9 cellular contexts compared by ENCODE assay signal in genomic region chr1:152869808-152870419, GRCh38. TPM values are rescaled to one million over a fixed set of nuclear protein-coding genes. Genes with fewer than 3 reads are reported as not detected.
DNase-seq lines count a peak whose midpoint lies in the region; ATAC-seq and TF ChIP-seq lines count a peak whose summit lies in the region.
"Had no signal": no experiment of that assay in that cellular context is flagged by ENCODE, and none has a peak within 500 bp of the region (broad histone marks: within the 10 kb centered on the region; RNA-seq: fewer than 3 reads in every experiment).

No MANE protein-coding gene starts in this region.

- H4K20me1 ChIP-seq in hepatocyte (ENCODE audit: insufficient read depth, poor library complexity, severe bottlenecking) (no peaks in the 10 kb centered on the region), smooth muscle cell (ENCODE audit: low read depth) (no peaks in the 10 kb centered on the region)

- intact Hi-C loops in A673 (cut with micrococcal nuclease; ENCODE audit: unreplicated experiment) = loop anchor here (5.0 to 10.0 kb wide), 3 partner anchors 185 to 352 kb away; partner anchors contain the start of gene SPRR2A

- H3F3A ChIP-seq in smooth muscle cell (ENCODE audit: low read depth) = no peaks in the 10 kb centered on the region

- no peak overlapping the region for H2AFZ ChIP-seq in hepatocyte
- no peak overlapping the region for H2AFZ ChIP-seq in smooth muscle cell (ENCODE audit: low read depth)

- H3K4me1 Mint-ChIP-seq in T-cell = no peaks in the 10 kb centered on the region

- no peaks in the 10 kb centered on the region for H3K9me3 ChIP-seq in A673 (ENCODE audit: low read depth, low read length, poor library complexity, severe bottlenecking)
- H3K9me3 ChIP-seq in hepatocyte (ENCODE audit: low read depth) = no peaks in the 10 kb centered on the region
- H3K9me3 ChIP-seq in smooth muscle cell (replicated peaks; ENCODE audit: low read depth) = no peaks in the 10 kb centered on the region

- peaks cover 6% of the 10 kb centered on the region for H3K27me3 ChIP-seq in A673 (replicated peaks; ENCODE audit: insufficient read depth, low read depth, low read length, poor library complexity)
- no peaks in the 10 kb centered on the region for H3K27me3 ChIP-seq in hepatocyte
- H3K27me3 ChIP-seq in smooth muscle cell (ENCODE audit: low read depth) = no peaks in the 10 kb centered on the region

- ATAC-seq in GM18511 (IDR thresholded peaks at IDR 0.05; ENCODE audit: unreplicated experiment) = peak; percentile 70
- peak in 2 of 4 experiments; percentile 38 to 53 for ATAC-seq in T-cell (replicated peaks in 1 of 4)
- ATAC-seq in GM18517 (IDR thresholded peaks at IDR 0.05; ENCODE audit: unreplicated experiment) = no peak

- no peaks in the 10 kb centered on the region for H3K9me3 Mint-ChIP-seq in T-cell

- no TSS peak for BruUV-seq in A673 (replicated peaks; lab: Mats Ljungman, UMichigan)

- TF ChIP-seq CTCF in A673 (conservative IDR thresholded peaks at IDR 0.05; ENCODE audit: low read depth, low read length) = peak; percentile 76
- TF ChIP-seq CTCF in NB4 (IDR thresholded peaks at IDR 0.05; ENCODE audit: low read depth, low read length) = peak; percentile 71
- TF ChIP-seq CTCF in hepatocyte (IDR thresholded peaks at IDR 0.05; ENCODE audit: poor library complexity) = peak; percentile 33
- TF ChIP-seq CTCF in smooth muscle cell (IDR thresholded peaks at IDR 0.05; ENCODE audit: borderline replicate concordance, insufficient read depth, poor library complexity, severe bottlenecking) = peak; percentile 42

- WGBS in hepatocyte (ENCODE audit: low lambda C conversion rate, missing lambda C conversion rate) = 38% methylated on average over 9 of the region's 9 CpGs
- 36% methylated on average over 9 of the region's 9 CpGs for WGBS in smooth muscle cell (ENCODE audit: low lambda C conversion rate)

- H3K9me2 ChIP-seq in hepatocyte (replicated peaks; ENCODE audit: insufficient read depth) = no peaks in the 10 kb centered on the region

- no peaks in the 10 kb centered on the region for H3K4me1 ChIP-seq in A673 (ENCODE audit: insufficient read depth, low read length, poor library complexity, severe bottlenecking)
- H3K4me1 ChIP-seq in hepatocyte (ENCODE audit: insufficient read depth) = no peaks in the 10 kb centered on the region
- no peaks in the 10 kb centered on the region for H3K4me1 ChIP-seq in smooth muscle cell (ENCODE audit: low read depth)

- H3K4me3 ChIP-seq in A673 (ENCODE audit: low read depth, low read length, poor library complexity, severe bottlenecking) (no peak overlapping the region), NB4 (ENCODE audit: low read depth, low read length) (no peak overlapping the region), hepatocyte (no peak overlapping the region), smooth muscle cell (no peak overlapping the region)

- no peaks in the 10 kb centered on the region for H3K79me2 ChIP-seq in hepatocyte
- H3K79me2 ChIP-seq in smooth muscle cell (ENCODE audit: low read depth) = no peaks in the 10 kb centered on the region

- CTCF ChIA-PET in A673 (lab: Charles Lee) = interaction anchor here (0.6 kb wide), 1 partner anchor 94 kb away, joined by 3 read pairs; no protein-coding TSS in a partner anchor
- CTCF ChIA-PET in T-cell (lab: Charles Lee) = interaction anchor here in 1 of 2 donors (1.1 kb wide), 1 partner anchor 8 kb away, joined by 4 read pairs; the partner anchor contains the start of gene SMCP

- H3K4me3 Mint-ChIP-seq in T-cell = no peak overlapping the region

- no peak for TF ChIP-seq POLR2A in NB4 (IDR thresholded peaks at IDR 0.05; ENCODE audit: extremely low read depth, insufficient read length)

- no peak overlapping the region for H3K27ac Mint-ChIP-seq in T-cell

- H3K9ac ChIP-seq in smooth muscle cell (ENCODE audit: low read depth) = no peak overlapping the region

- peaks cover 8 to 10% of the 10 kb centered on the region in 2 donors for H3K27me3 Mint-ChIP-seq in T-cell

- H3K27ac ChIP-seq in A673 (ENCODE audit: low read depth, low read length, poor library complexity, severe bottlenecking) (no peak overlapping the region), hepatocyte (no peak overlapping the region), smooth muscle cell (ENCODE audit: low read depth) (no peak overlapping the region)

- POLR2A ChIA-PET in A673 (lab: Charles Lee; ENCODE audit: low non-redundant PET) (no interaction called here), T-cell (lab: Charles Lee) (no interaction called here)

- DNase-seq in A673 (ENCODE audit: low spot score) (peak; percentile 80), NB4 (ENCODE audit: low read depth) (peak; percentile 65), T-cell (peak in 31 of 34 experiments; percentile 6 to 53 (median 32)), amniotic stem cell (lab: John Stamatoyannopoulos, UW) (peak; percentile 2), hepatocyte (ENCODE audit: low spot score) (peak; percentile 43), smooth muscle cell (lab: John Stamatoyannopoulos, UW; ENCODE audit: unreplicated experiment) (no peak)

- H3K4me2 ChIP-seq in hepatocyte (no peak overlapping the region), smooth muscle cell (no peak overlapping the region)

- H3K36me3 ChIP-seq in A673 (ENCODE audit: insufficient read depth, low read length, poor library complexity, severe bottlenecking) (no peaks in the 10 kb centered on the region), hepatocyte (replicated peaks; ENCODE audit: insufficient read depth, low read depth) (no peaks in the 10 kb centered on the region), smooth muscle cell (ENCODE audit: low read depth) (no peaks in the 10 kb centered on the region)

- no peaks in the 10 kb centered on the region for H3K36me3 Mint-ChIP-seq in T-cell

RNA-seq across cellular contexts. Expression of gene SMCP, which starts 8.2 kb away (rescaled TPM):
- total RNA-seq in A673 (2021) (not detected in 2 replicates), T-cell (not detected), hepatocyte (not detected in 2 replicates), smooth muscle cell (not detected in 2 replicates)
- polyA plus RNA-seq in hepatocyte (not detected in 2 replicates), smooth muscle cell (not detected in 2 replicates)
- total RNA-seq: subcutaneous adipose tissue had no signal

RNA-seq across cellular contexts. Expression of gene LCE7A, which starts 10.1 kb away (rescaled TPM):
- total RNA-seq in A673 (2021) (not detected in 2 replicates), T-cell (not detected), hepatocyte (not detected in 2 replicates), smooth muscle cell (not detected in 2 replicates)
- polyA plus RNA-seq in hepatocyte (not detected in 2 replicates), smooth muscle cell (not detected in 2 replicates)
- total RNA-seq: subcutaneous adipose tissue had no signal

RNA-seq across cellular contexts. Expression of gene LCE6A, which starts 27.3 kb away (rescaled TPM):
- not detected in 2 replicates for total RNA-seq in A673 (2021)
- total RNA-seq in T-cell = not detected
- not detected in 2 replicates for total RNA-seq in hepatocyte
- not detected in 2 replicates for polyA plus RNA-seq in hepatocyte
- not detected in 2 replicates for total RNA-seq in smooth muscle cell
- not detected in 2 replicates for polyA plus RNA-seq in smooth muscle cell
- total RNA-seq: subcutaneous adipose tissue had no signal

RNA-seq across cellular contexts. Expression of gene IVL, which starts 38.4 kb away (rescaled TPM):
- total RNA-seq in A673 (2021) = not detected in 2 replicates
- not detected for total RNA-seq in T-cell
- 0.52 TPM in 1 of 2 replicates, not detected in the other for total RNA-seq in hepatocyte
- not detected in 2 replicates for polyA plus RNA-seq in hepatocyte
- total RNA-seq in smooth muscle cell = 0.67 and 0.94 TPM in 2 replicates
- polyA plus RNA-seq in smooth muscle cell = 0.45 and 0.47 TPM in 2 replicates
- total RNA-seq: subcutaneous adipose tissue had no signal

RNA-seq across cellular contexts. Expression of gene LCE1A, which starts 42.6 kb away (rescaled TPM):
- not detected in 2 replicates for total RNA-seq in A673 (2021)
- not detected for total RNA-seq in T-cell
- not detected in 2 replicates for total RNA-seq in hepatocyte
- polyA plus RNA-seq in hepatocyte = not detected in 2 replicates
- total RNA-seq in smooth muscle cell = not detected in 2 replicates
- not detected in 2 replicates for polyA plus RNA-seq in smooth muscle cell
- total RNA-seq: subcutaneous adipose tissue had no signal
